In the genomic region with DNA sequence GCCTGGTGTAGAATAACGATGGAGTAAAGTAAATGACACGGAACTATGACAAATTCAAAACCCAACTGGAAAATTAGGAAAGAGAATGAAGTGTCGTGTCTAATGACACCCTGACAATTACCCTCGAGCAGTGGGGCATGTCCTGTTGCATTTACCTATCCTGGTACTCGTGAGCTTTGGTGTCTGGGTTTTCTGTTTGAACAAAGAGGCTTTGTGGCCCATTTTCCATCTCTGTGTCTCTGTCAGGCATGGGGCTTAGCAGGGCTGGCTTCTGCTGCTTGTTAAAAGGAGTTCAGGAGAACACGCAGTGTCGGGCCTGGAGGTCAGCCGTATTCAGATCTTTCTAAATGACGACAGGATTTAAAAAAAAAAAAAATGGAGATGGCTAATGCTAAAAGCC, we compare ENCODE assay signal across 18 cellular contexts.
"Had no signal": no experiment of that assay in that cellular context is flagged by ENCODE, and none has a peak within 500 bp of the region (broad histone marks: within the 10 kb centered on the region; RNA-seq: fewer than 3 reads in every experiment).

No MANE protein-coding gene starts in this region.

- H3K36me3 ChIP-seq: heart left ventricle, suprapubic skin, transverse colon, WERI-Rb-1 had no signal

- H3K4me3 ChIP-seq: heart left ventricle, suprapubic skin, transverse colon had no signal

- DNase-seq: activated CD4-positive, alpha-beta memory T cell treated with anti-CD3 and anti-CD28 coated beads for 36 hours; activated naive CD4-positive, alpha-beta T cell; activated naive CD8-positive, alpha-beta T cell treated with anti-CD3 and anti-CD28 coated beads for 36 hours; amniotic stem cell; dermis blood vessel endothelial cell; heart left ventricle; kidney glomerular epithelial cell; left ventricle myocardium superior; natural killer cell; stimulated activated CD4-positive, alpha-beta T cell treated with anti-CD3 and anti-CD28 coated beads, Interleukin-12 subunit alpha, Interleukin-12 subunit beta, amount 100 ng/mL, for 4 hours; stimulated activated naive CD8-positive, alpha-beta T cell treated with anti-CD3 and anti-CD28 coated beads, Interleukin-15, Interleukin-2, amounts not matched to agents 100 U/mL and 50 U/mL, for 24 hours; transverse colon; WERI-Rb-1 had no signal

- H3K9me3 ChIP-seq: heart left ventricle, suprapubic skin, transverse colon had no signal

- H3K36me3 Mint-ChIP-seq: activated CD4-positive, alpha-beta memory T cell treated with anti-CD3 and anti-CD28 coated beads for 36 hours; activated naive CD8-positive, alpha-beta T cell treated with anti-CD3 and anti-CD28 coated beads for 36 hours; memory B cell; natural killer cell had no signal

- H3K4me1 ChIP-seq: heart left ventricle, suprapubic skin, transverse colon had no signal

- H3K27me3 ChIP-seq: heart left ventricle, suprapubic skin, transverse colon had no signal

- H3K27me3 Mint-ChIP-seq: activated CD4-positive, alpha-beta memory T cell treated with anti-CD3 and anti-CD28 coated beads for 36 hours; activated naive CD8-positive, alpha-beta T cell treated with anti-CD3 and anti-CD28 coated beads for 36 hours; activated T-helper 17 cell treated with anti-CD3 and anti-CD28 coated beads, Interleukin-2, amount 50 U/mL, for 72 hours; memory B cell had no signal

- ATAC-seq: activated T-helper 17 cell treated with anti-CD3 and anti-CD28 coated beads, Interleukin-2, amount 50 U/mL, for 72 hours; heart left ventricle; left ventricle myocardium superior; natural killer cell; stimulated activated naive CD8-positive, alpha-beta T cell treated with anti-CD3 and anti-CD28 coated beads, Interleukin-15, Interleukin-2, amounts not matched to agents 100 U/mL and 50 U/mL, for 24 hours had no signal

- H3K9me3 Mint-ChIP-seq: activated CD4-positive, alpha-beta memory T cell treated with anti-CD3 and anti-CD28 coated beads for 36 hours; activated naive CD8-positive, alpha-beta T cell treated with anti-CD3 and anti-CD28 coated beads for 36 hours; activated T-helper 17 cell treated with anti-CD3 and anti-CD28 coated beads, Interleukin-2, amount 50 U/mL, for 72 hours; memory B cell; natural killer cell had no signal

- H3K4me1 Mint-ChIP-seq: activated naive CD8-positive, alpha-beta T cell treated with anti-CD3 and anti-CD28 coated beads for 36 hours; activated T-helper 17 cell treated with anti-CD3 and anti-CD28 coated beads, Interleukin-2, amount 50 U/mL, for 72 hours; memory B cell; natural killer cell had no signal

- H3K4me3 Mint-ChIP-seq: activated CD4-positive, alpha-beta memory T cell treated with anti-CD3 and anti-CD28 coated beads for 36 hours; activated naive CD8-positive, alpha-beta T cell treated with anti-CD3 and anti-CD28 coated beads for 36 hours; activated T-helper 17 cell treated with anti-CD3 and anti-CD28 coated beads, Interleukin-2, amount 50 U/mL, for 72 hours; memory B cell; natural killer cell had no signal

- H3K27ac ChIP-seq: epithelial cell of prostate, heart left ventricle, suprapubic skin, transverse colon, WERI-Rb-1 had no signal

- FAIRE-seq: frontal cortex had no signal

- H3K27ac Mint-ChIP-seq: activated CD4-positive, alpha-beta memory T cell treated with anti-CD3 and anti-CD28 coated beads for 36 hours; activated naive CD8-positive, alpha-beta T cell treated with anti-CD3 and anti-CD28 coated beads for 36 hours; activated T-helper 17 cell treated with anti-CD3 and anti-CD28 coated beads, Interleukin-2, amount 50 U/mL, for 72 hours; memory B cell; natural killer cell had no signal
